Comparison of ENCODE assay signal across 1 cellular context in the genomic region with DNA sequence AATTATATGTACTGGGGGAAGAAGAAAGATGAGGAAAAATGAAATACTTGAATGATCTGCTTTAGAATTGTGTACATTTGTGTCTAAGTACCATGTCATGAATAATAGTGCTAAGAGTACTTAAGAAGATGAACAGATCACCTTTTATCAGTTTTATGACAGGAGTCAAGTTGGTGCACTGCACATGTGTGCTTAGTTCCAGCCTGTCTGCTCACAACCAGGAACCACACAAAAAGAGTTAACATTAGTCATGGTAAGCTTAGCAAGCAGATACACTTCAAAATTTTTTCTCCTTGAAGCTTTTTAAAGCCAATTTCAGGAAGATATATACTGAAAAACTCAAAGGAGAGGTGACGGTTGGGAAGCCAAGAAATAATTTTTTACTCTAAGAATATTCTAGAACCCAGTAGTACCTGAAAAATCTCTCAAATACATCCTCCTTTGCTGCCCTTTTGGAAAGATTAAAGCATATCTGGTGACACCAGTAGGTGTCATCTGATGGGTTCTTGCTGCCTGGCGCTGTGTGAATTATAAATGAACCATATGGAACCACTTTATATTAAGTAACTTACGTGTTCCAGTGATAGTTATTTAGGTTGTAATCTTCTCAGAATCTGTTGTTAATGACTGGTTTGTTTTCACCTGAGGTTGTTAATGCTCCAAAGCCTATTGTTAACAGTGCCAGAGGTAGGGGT.
TF ChIP-seq lines count a peak whose summit lies in the region.

No MANE protein-coding gene starts in this region.

TF ChIP-seq in SK-N-SH, 30 proteins besides CTCF, POLR2A, EP300 and RAD21 (continued from another document):
- TF ChIP-seq, protein P1, sequence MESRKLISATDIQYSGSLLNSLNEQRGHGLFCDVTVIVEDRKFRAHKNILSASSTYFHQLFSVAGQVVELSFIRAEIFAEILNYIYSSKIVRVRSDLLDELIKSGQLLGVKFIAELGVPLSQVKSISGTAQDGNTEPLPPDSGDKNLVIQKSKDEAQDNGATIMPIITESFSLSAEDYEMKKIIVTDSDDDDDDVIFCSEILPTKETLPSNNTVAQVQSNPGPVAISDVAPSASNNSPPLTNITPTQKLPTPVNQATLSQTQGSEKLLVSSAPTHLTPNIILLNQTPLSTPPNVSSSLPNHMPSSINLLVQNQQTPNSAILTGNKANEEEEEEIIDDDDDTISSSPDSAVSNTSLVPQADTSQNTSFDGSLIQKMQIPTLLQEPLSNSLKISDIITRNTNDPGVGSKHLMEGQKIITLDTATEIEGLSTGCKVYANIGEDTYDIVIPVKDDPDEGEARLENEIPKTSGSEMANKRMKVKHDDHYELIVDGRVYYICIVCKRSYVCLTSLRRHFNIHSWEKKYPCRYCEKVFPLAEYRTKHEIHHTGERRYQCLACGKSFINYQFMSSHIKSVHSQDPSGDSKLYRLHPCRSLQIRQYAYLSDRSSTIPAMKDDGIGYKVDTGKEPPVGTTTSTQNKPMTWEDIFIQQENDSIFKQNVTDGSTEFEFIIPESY (IDR thresholded peaks at IDR 0.05; ENCODE audit: borderline replicate concordance, low read depth), result no peak
- TF ChIP-seq YY1 (IDR thresholded peaks at IDR 0.05; ENCODE audit: low read depth) (no peak), PBX3 (IDR thresholded peaks at IDR 0.05) (no peak), JUND (IDR thresholded peaks at IDR 0.05) (no peak), NRF1 (IDR thresholded peaks at IDR 0.05; ENCODE audit: low read depth, low read length) (no peak), RFX5 (IDR thresholded peaks at IDR 0.05; ENCODE audit: low read length) (no peak), POLR2AphosphoS5 (IDR thresholded peaks at IDR 0.05; ENCODE audit: low read depth, low read length) (no peak), FOXJ3 (CRISPR knock-in tag; IDR thresholded peaks at IDR 0.05) (no peak), EZH2phosphoT487 (IDR thresholded peaks at IDR 0.05; ENCODE audit: borderline replicate concordance, low read depth) (no peak), GABPA (IDR thresholded peaks at IDR 0.05; ENCODE audit: low read depth) (no peak), TEAD4 (IDR thresholded peaks at IDR 0.05; ENCODE audit: borderline replicate concordance, insufficient read depth) (no peak), MXI1 (IDR thresholded peaks at IDR 0.05; ENCODE audit: low read depth, low read length) (peak; percentile 79), CHD2 (IDR thresholded peaks at IDR 0.05; ENCODE audit: low read length, partially characterized antibody) (peak; percentile 9), FOSL2 (IDR thresholded peaks at IDR 0.05; ENCODE audit: borderline replicate concordance, low read depth) (no peak), NFIC (IDR thresholded peaks at IDR 0.05; ENCODE audit: borderline replicate concordance) (no peak)
